ENCODE assay signal across 29 cellular contexts in genomic region chr10:126094537-126094936, GRCh38.
DNase-seq lines count a peak whose midpoint lies in the region; ATAC-seq and TF ChIP-seq lines count a peak whose summit lies in the region.
"Had no signal": no experiment of that assay in that cellular context is flagged by ENCODE, and none has a peak within 500 bp of the region (broad histone marks: within the 10 kb centered on the region; RNA-seq: fewer than 3 reads in every experiment).

No MANE protein-coding gene starts in this region.

- no peak overlapping the region for H3K27ac Mint-ChIP-seq in progenitor cell of endocrine pancreas
- H3K27ac Mint-ChIP-seq: activated naive CD8-positive, alpha-beta T cell treated with anti-CD3 and anti-CD28 coated beads, Interleukin-2, amount 50 U/mL, for 24 hours; IgD-negative memory B cell; natural killer cell had no signal

- H3K4me1 Mint-ChIP-seq in progenitor cell of endocrine pancreas (ENCODE audit: low read depth), result peaks cover 4% of the 10 kb centered on the region
- H3K4me1 Mint-ChIP-seq: activated naive CD8-positive, alpha-beta T cell treated with anti-CD3 and anti-CD28 coated beads, Interleukin-2, amount 50 U/mL, for 24 hours; central memory CD8-positive, alpha-beta T cell; IgD-negative memory B cell; natural killer cell had no signal

- no peak overlapping the region for H3K4me3 ChIP-seq in AG09309 (ENCODE audit: control insufficient read depth, low read depth, low read length)
- H3K4me3 ChIP-seq: BLaER1, esophagus muscularis mucosa, heart left ventricle, lower lobe of right lung, tibial artery, vagina had no signal

- DNase-seq in AG09309 (ENCODE audit: low read depth) (peak; percentile 11), DMS53 (lab: John Stamatoyannopoulos, UW) (peak; percentile 75), NCI-H2029 treated with DMSO at 0.1 percent for 48 hours (lab: John Stamatoyannopoulos, UW) (peak; percentile 14), glomerular visceral epithelial cell (ENCODE audit: extremely low spot score) (peak; percentile 18), progenitor cell of endocrine pancreas (ENCODE audit: low spot score, unreplicated experiment) (no peak), dermis blood vessel endothelial cell (no peak)
- DNase-seq: activated CD4-positive, alpha-beta T cell treated with anti-CD3 and anti-CD28 coated beads, Interleukin-2, amount 50 U/mL, for 48 hours; activated naive CD4-positive, alpha-beta T cell; activated naive CD8-positive, alpha-beta T cell treated with anti-CD3 and anti-CD28 coated beads, Interleukin-2, amount 50 U/mL, for 24 hours; foreskin keratinocyte; heart left ventricle; kidney glomerular epithelial cell; lower lobe of right lung; natural killer cell; NCI-H1048; NCI-H1930; occipital lobe; stimulated activated CD4-positive, alpha-beta T cell treated with anti-CD3 and anti-CD28 coated beads, Interleukin-15, amount 100 ng/mL, for 24 hours; stimulated activated CD4-positive, alpha-beta T cell treated with anti-CD3 and anti-CD28 coated beads, Interleukin-4, amount 100 ng/mL, for 4 hours; T-helper 2 cell; tibial artery had no signal

- no peak for ATAC-seq in HG03571 (IDR thresholded peaks at IDR 0.05; ENCODE audit: unreplicated experiment)
- ATAC-seq: activated CD4-positive, CD25-positive, alpha-beta regulatory T cell treated with anti-CD3 and anti-CD28 coated beads, Interleukin-2, amount 50 U/mL, for 24 hours; activated naive CD8-positive, alpha-beta T cell treated with anti-CD3 and anti-CD28 coated beads, Interleukin-2, amount 50 U/mL, for 24 hours; foreskin keratinocyte; HCT116; heart left ventricle; lower lobe of right lung; natural killer cell had no signal

- no peak overlapping the region for H3K4me3 Mint-ChIP-seq in progenitor cell of endocrine pancreas (ENCODE audit: low read depth)
- H3K4me3 Mint-ChIP-seq: activated naive CD8-positive, alpha-beta T cell treated with anti-CD3 and anti-CD28 coated beads, Interleukin-2, amount 50 U/mL, for 24 hours; central memory CD8-positive, alpha-beta T cell; IgD-negative memory B cell; natural killer cell had no signal

- H3K27me3 Mint-ChIP-seq in progenitor cell of endocrine pancreas, result no peaks in the 10 kb centered on the region
- H3K27me3 Mint-ChIP-seq: activated naive CD8-positive, alpha-beta T cell treated with anti-CD3 and anti-CD28 coated beads, Interleukin-2, amount 50 U/mL, for 24 hours; central memory CD8-positive, alpha-beta T cell had no signal

- TF ChIP-seq CTCF in AG09309 (IDR thresholded peaks at IDR 0.05; ENCODE audit: control insufficient read depth, insufficient read depth, low read depth, low read length, missing control alignments), result no peak
- TF ChIP-seq CTCF in progenitor cell of endocrine pancreas (IDR thresholded peaks at IDR 0.05; ENCODE audit: unreplicated experiment), result no peak

- H3K9me3 Mint-ChIP-seq in progenitor cell of endocrine pancreas (ENCODE audit: low read depth), result no peaks in the 10 kb centered on the region
- H3K9me3 Mint-ChIP-seq: activated naive CD8-positive, alpha-beta T cell treated with anti-CD3 and anti-CD28 coated beads, Interleukin-2, amount 50 U/mL, for 24 hours; IgD-negative memory B cell; natural killer cell had no signal

- no peaks in the 10 kb centered on the region for H3K36me3 Mint-ChIP-seq in progenitor cell of endocrine pancreas (ENCODE audit: insufficient read depth)
- H3K36me3 Mint-ChIP-seq: IgD-negative memory B cell, natural killer cell had no signal

Comparison
In these comparisons a context has a peak if more than half of its experiments do, and no peak if none do; other contexts are left out.
1. DNase-seq: peak in AG09309 (single experiment), DMS53 (single experiment), NCI-H2029 treated with DMSO at 0.1 percent for 48 hours (single experiment) and glomerular visceral epithelial cell (single experiment); none in progenitor cell of endocrine pancreas (single experiment) and dermis blood vessel endothelial cell (single experiment).